Comparison of ENCODE assay signal across 12 cellular contexts in genomic region chr6:89509719-89510339, GRCh38.
DNase-seq lines count a peak whose midpoint lies in the region; ATAC-seq, FAIRE-seq and TF ChIP-seq lines count a peak whose summit lies in the region.
"Had no signal": no experiment of that assay in that cellular context is flagged by ENCODE, and none has a peak within 500 bp of the region (broad histone marks: within the 10 kb centered on the region; RNA-seq: fewer than 3 reads in every experiment).

No MANE protein-coding gene starts in this region.

- H3K9me3 ChIP-seq in A549 (no peaks in the 10 kb centered on the region), DND-41 (ENCODE audit: insufficient read depth, low read length, severe bottlenecking) (no peaks in the 10 kb centered on the region), K562 (replicated peaks; ENCODE audit: control insufficient read depth, insufficient read depth, low read depth, low read length) (no peaks in the 10 kb centered on the region), tibial nerve (no peaks in the 10 kb centered on the region)
- H3K9me3 ChIP-seq: BLaER1 treated with 17β-estradiol and CSF1 and Interleukin-3, amounts not matched to agents 10 nM and 100 nM; psoas muscle had no signal

- ATAC-seq in A549, result peak; percentile 34 to 46; a peak in 3 of 6 replicates
- ATAC-seq in DND-41 (ENCODE audit: insufficient read depth, low read depth), result peak; percentile 47; the same call in 2 of the 3 replicates
- peak; percentile 57; the same call in 2 of the 3 replicates for ATAC-seq in K562
- ATAC-seq in GM21367 (IDR thresholded peaks at IDR 0.05; ENCODE audit: unreplicated experiment), result no peak
- ATAC-seq in HG02885 (IDR thresholded peaks at IDR 0.05; ENCODE audit: poor library complexity, unreplicated experiment), result no peak
- ATAC-seq: psoas muscle had no signal

- H3K4me1 ChIP-seq in A549 (peaks cover 13% of the 10 kb centered on the region; the same call in 1 of the 3 replicates), DND-41 (ENCODE audit: insufficient read depth, low read length) (0 out of 2 replicates have a peak, but pooled peaks cover 4% of the 10 kb centered on the region), K562 (replicated peaks in 1 of 2; ENCODE audit: control insufficient read depth in 2 of 2, insufficient read depth in 2 of 2, low read length in 2 of 2) (peaks cover 0 to 4% of the 10 kb centered on the region in 2 experiments; a peak in 1 of 5 replicates), tibial nerve (peaks cover 0 to 4% (median 0%) of the 10 kb centered on the region in 4 donors)
- H3K4me1 ChIP-seq: BLaER1 treated with 17β-estradiol and CSF1 and Interleukin-3, amounts not matched to agents 10 nM and 100 nM had no signal

- H3K79me2 ChIP-seq in DND-41 (ENCODE audit: insufficient read depth, low read length) (no peaks in the 10 kb centered on the region), K562 (ENCODE audit: control insufficient read depth, insufficient read depth, low read length) (no peaks in the 10 kb centered on the region)

- CTCF ChIA-PET in A549 (lab: Yijun Ruan, JAX) (no interaction called here), K562 (lab: Yijun Ruan, JAX; ENCODE audit: low intra/inter-chr PET ratio) (interaction anchor here (0.5 kb wide), 1 partner anchor 88 kb away, joined by 3 read pairs; no protein-coding TSS in a partner anchor)

- H3K27me3 ChIP-seq in DND-41 (ENCODE audit: insufficient read depth, low read length, poor library complexity), result no peaks in the 10 kb centered on the region
- H3K27me3 ChIP-seq in K562 (ENCODE audit: control insufficient read depth in 2 of 2, insufficient read depth in 2 of 2, low read length in 2 of 2), result peaks cover 4 to 33% of the 10 kb centered on the region in 2 experiments; a peak in 4 of 5 replicates
- no peaks in the 10 kb centered on the region for H3K27me3 ChIP-seq in tibial nerve
- H3K27me3 ChIP-seq: BLaER1 treated with 17β-estradiol and CSF1 and Interleukin-3, amounts not matched to agents 10 nM and 100 nM had no signal

- DNase-seq in A549 (ENCODE audit: low read depth in 1 of 2, low spot score in 1 of 2) (no peak), DND-41 (no peak), NCI-H510A (lab: John Stamatoyannopoulos, UW) (peak; percentile 22), K562 (ENCODE audit: extremely low read depth in 1 of 4, low spot score in 3 of 4) (peak; percentile 10 to 15 (median 14)), T1000 (lab: John Stamatoyannopoulos, UW) (no peak), tibial nerve (ENCODE audit: low spot score in 2 of 2) (no peak)
- DNase-seq: activated naive CD4-positive, alpha-beta T cell treated with Interleukin-2 at 50 U/mL for 16 hours; psoas muscle; T-helper 2 cell had no signal

- BruUV-seq in K562 (replicated peaks; lab: Mats Ljungman, UMichigan), result no TSS peak

- WGBS in A549 (ENCODE audit: missing lambda C conversion rate), result 22% methylated on average over 4 of the region's 4 CpGs
- WGBS in K562 (ENCODE audit: insufficient coverage, low coverage, missing lambda C conversion rate), result 0% methylated on average over 4 of the region's 4 CpGs
- WGBS in tibial nerve, 2 donors, result 68 to 69% methylated on average over 4 of the region's 4 CpGs

- H3K36me3 ChIP-seq in DND-41 (ENCODE audit: insufficient read depth, low read length), result no peaks in the 10 kb centered on the region
- H3K36me3 ChIP-seq in K562 (ENCODE audit: control insufficient read depth, insufficient read depth, low read length), result no peaks in the 10 kb centered on the region
- no peaks in the 10 kb centered on the region for H3K36me3 ChIP-seq in tibial nerve
- H3K36me3 ChIP-seq: BLaER1 treated with 17β-estradiol and CSF1 and Interleukin-3, amounts not matched to agents 10 nM and 100 nM had no signal

- no peak for TF ChIP-seq POLR2A in A549 (IDR thresholded peaks at IDR 0.05; ENCODE audit: low read length)
- no peak for TF ChIP-seq POLR2A in K562 (conservative IDR thresholded peaks at IDR 0.05)
- no peak for TF ChIP-seq POLR2A in tibial nerve (IDR thresholded peaks at IDR 0.05)

- no peak overlapping the region for H3K9ac ChIP-seq in DND-41 (ENCODE audit: low read depth, low read length)
- no peak overlapping the region for H3K9ac ChIP-seq in K562 (ENCODE audit: insufficient read depth in 1 of 2, low read depth in 2 of 2, low read length in 2 of 2)
- H3K9ac ChIP-seq: BLaER1 treated with 17β-estradiol and CSF1 and Interleukin-3, amounts not matched to agents 10 nM and 100 nM had no signal

- no peak overlapping the region for H3K4me3 ChIP-seq in A549
- H3K4me3 ChIP-seq in DND-41 (ENCODE audit: low read depth in 1 of 2, low read length in 2 of 2), result no peak overlapping the region
- no peak overlapping the region for H3K4me3 ChIP-seq in K562
- no peak overlapping the region for H3K4me3 ChIP-seq in tibial nerve
- H3K4me3 ChIP-seq: BLaER1 treated with 17β-estradiol and CSF1 and Interleukin-3, amounts not matched to agents 10 nM and 100 nM; psoas muscle had no signal

- intact Hi-C loops in K562 (cut with micrococcal nuclease), result no loop called here

- no peak for TF ChIP-seq RAD21 in A549 (conservative IDR thresholded peaks at IDR 0.05 in 1 of 2, IDR thresholded peaks at IDR 0.05 in 1 of 2)
- no peak for TF ChIP-seq RAD21 in K562 (CRISPR knock-in tag; conservative IDR thresholded peaks at IDR 0.05 in 1 of 2, IDR thresholded peaks at IDR 0.05 in 1 of 2)

- in situ Hi-C loops in K562 (cut with MboI), result no loop called here

- no peak for FAIRE-seq in A549 (lab: Jason Lieb, UNC)
- peak; percentile 68 for FAIRE-seq in K562 (lab: Jason Lieb, UNC)

- peak overlapping the region; percentile 36; the same call in 1 of the 2 replicates for H2AFZ ChIP-seq in DND-41 (ENCODE audit: low read depth, low read length)
- H2AFZ ChIP-seq in K562 (ENCODE audit: low read depth, low read length), result no peak overlapping the region

- H3K9me1 ChIP-seq in K562 (ENCODE audit: control insufficient read depth, insufficient read depth, low read length), result no peaks in the 10 kb centered on the region

- POLR2A ChIA-PET in A549 (lab: Yijun Ruan, JAX), result no interaction called here
- POLR2A ChIA-PET in K562 (lab: Yijun Ruan, JAX), result interaction anchor here (1.0 to 1.5 kb wide), 2 partner anchors 12 to 16 kb away, joined by 3 read pairs; no protein-coding TSS in a partner anchor

- H3K27ac ChIP-seq in A549 (no peak overlapping the region), DND-41 (ENCODE audit: low read length) (no peak overlapping the region), K562 (ENCODE audit: extremely low read depth, low read depth, low read length) (no peak overlapping the region), tibial nerve (no peak overlapping the region)
- H3K27ac ChIP-seq: BLaER1 treated with 17β-estradiol and CSF1 and Interleukin-3, amounts not matched to agents 10 nM and 100 nM; psoas muscle had no signal

- H3K4me2 ChIP-seq in A549, result peak overlapping the region; percentile 29; the same call in 2 of the 3 replicates
- H3K4me2 ChIP-seq in DND-41 (ENCODE audit: insufficient read depth, low read length), result no peak overlapping the region
- no peak overlapping the region for H3K4me2 ChIP-seq in K562 (ENCODE audit: insufficient read depth, low read length)
- H3K4me2 ChIP-seq: BLaER1 treated with 17β-estradiol and CSF1 and Interleukin-3, amounts not matched to agents 10 nM and 100 nM had no signal

- H4K20me1 ChIP-seq in DND-41 (ENCODE audit: insufficient read depth, low read length) (no peaks in the 10 kb centered on the region), K562 (replicated peaks; ENCODE audit: control insufficient read depth, insufficient read depth, low read length) (0 out of 2 replicates have a peak, but pooled peaks cover 4% of the 10 kb centered on the region)
- H4K20me1 ChIP-seq: BLaER1 treated with 17β-estradiol and CSF1 and Interleukin-3, amounts not matched to agents 10 nM and 100 nM had no signal

- no peak for TF ChIP-seq CTCF in A549 (IDR thresholded peaks at IDR 0.05)
- TF ChIP-seq CTCF in DND-41 (IDR thresholded peaks at IDR 0.05; ENCODE audit: borderline replicate concordance, extremely low read depth, low read length, poor library complexity, severe bottlenecking), result peak; percentile 3
- TF ChIP-seq CTCF in K562 (IDR thresholded peaks at IDR 0.05 in 2 of 3, conservative IDR thresholded peaks at IDR 0.05 in 1 of 3; ENCODE audit: insufficient read depth in 2 of 3, low read depth in 1 of 3, low read length in 3 of 3), result no peak
- no peak for TF ChIP-seq CTCF in tibial nerve (IDR thresholded peaks at IDR 0.05)

- no peak for TF ChIP-seq EP300 in A549 (IDR thresholded peaks at IDR 0.05)
- no peak for TF ChIP-seq EP300 in K562 (IDR thresholded peaks at IDR 0.05; ENCODE audit: low read length)
- no peak for TF ChIP-seq EP300 in tibial nerve (IDR thresholded peaks at IDR 0.05)

TF ChIP-seq in A549, 52 proteins besides CTCF, POLR2A, EP300 and RAD21:
- TF ChIP-seq FOSL2 (IDR thresholded peaks at IDR 0.05), result no peak
- TF ChIP-seq FOSL2 (CRISPR knock-in tag; IDR thresholded peaks at IDR 0.05), result no peak
- TF ChIP-seq KDM5A (IDR thresholded peaks at IDR 0.05), result no peak
- TF ChIP-seq RFX5 (IDR thresholded peaks at IDR 0.05), result no peak
- TF ChIP-seq RNF2 (IDR thresholded peaks at IDR 0.05; ENCODE audit: borderline replicate concordance, low read depth), result no peak
- no peak for TF ChIP-seq ZFP36 (IDR thresholded peaks at IDR 0.05; ENCODE audit: borderline replicate concordance, partially characterized antibody)

TF ChIP-seq in K562, 482 proteins besides CTCF, POLR2A, EP300 and RAD21 (continues in another document):
- TF ChIP-seq HNRNPK (IDR thresholded peaks at IDR 0.05; ENCODE audit: low read depth, low read length, poor library complexity, severe bottlenecking) (no peak), POLR2B (IDR thresholded peaks at IDR 0.05; ENCODE audit: low read depth, partially characterized antibody) (no peak), JUN (IDR thresholded peaks at IDR 0.05; ENCODE audit: borderline replicate concordance, low read depth, low read length) (no peak), JUN (CRISPR knock-in tag; IDR thresholded peaks at IDR 0.05; ENCODE audit: borderline replicate concordance) (no peak), ETV5 (CRISPR knock-in tag; IDR thresholded peaks at IDR 0.05; ENCODE audit: low read depth) (no peak), ZBTB17 (CRISPR knock-in tag; IDR thresholded peaks at IDR 0.05) (0 out of 2 replicates have a peak, but pooled peaks have one; percentile 24), SMAD4 (CRISPR knock-in tag; conservative IDR thresholded peaks at IDR 0.05) (no peak), BHLHE40 (IDR thresholded peaks at IDR 0.05; ENCODE audit: low read length) (peak; percentile 31; the same call in 1 of the 2 replicates), KHSRP (IDR thresholded peaks at IDR 0.05) (no peak)
- TF ChIP-seq, protein P1, sequence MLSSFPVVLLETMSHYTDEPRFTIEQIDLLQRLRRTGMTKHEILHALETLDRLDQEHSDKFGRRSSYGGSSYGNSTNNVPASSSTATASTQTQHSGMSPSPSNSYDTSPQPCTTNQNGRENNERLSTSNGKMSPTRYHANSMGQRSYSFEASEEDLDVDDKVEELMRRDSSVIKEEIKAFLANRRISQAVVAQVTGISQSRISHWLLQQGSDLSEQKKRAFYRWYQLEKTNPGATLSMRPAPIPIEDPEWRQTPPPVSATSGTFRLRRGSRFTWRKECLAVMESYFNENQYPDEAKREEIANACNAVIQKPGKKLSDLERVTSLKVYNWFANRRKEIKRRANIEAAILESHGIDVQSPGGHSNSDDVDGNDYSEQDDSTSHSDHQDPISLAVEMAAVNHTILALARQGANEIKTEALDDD (IDR thresholded peaks at IDR 0.05), result peak; percentile 62

Comparison
In these comparisons a context has a peak if more than half of its experiments do, and no peak if none do; other contexts are left out.
1. ATAC-seq: peak in A549 (2 of 2), DND-41 (single experiment) and K562 (single experiment); none in GM21367 (single experiment) and HG02885 (single experiment).
2. DNase-seq: peak in NCI-H510A (single experiment) and K562 (4 of 4); none in A549 (0 of 2), DND-41 (single experiment), T1000 (single experiment) and tibial nerve (0 of 2).
3. Of the 35 proteins assayed by ChIP-seq in both K562 and A549: peak only in K562: BHLHE40 and ESRRA; only in A549: none; in both: none; in neither: 32; mixed calls (peak in some experiments, not most) for 1.